1 cellular context compared by ENCODE assay signal in the genomic region with DNA sequence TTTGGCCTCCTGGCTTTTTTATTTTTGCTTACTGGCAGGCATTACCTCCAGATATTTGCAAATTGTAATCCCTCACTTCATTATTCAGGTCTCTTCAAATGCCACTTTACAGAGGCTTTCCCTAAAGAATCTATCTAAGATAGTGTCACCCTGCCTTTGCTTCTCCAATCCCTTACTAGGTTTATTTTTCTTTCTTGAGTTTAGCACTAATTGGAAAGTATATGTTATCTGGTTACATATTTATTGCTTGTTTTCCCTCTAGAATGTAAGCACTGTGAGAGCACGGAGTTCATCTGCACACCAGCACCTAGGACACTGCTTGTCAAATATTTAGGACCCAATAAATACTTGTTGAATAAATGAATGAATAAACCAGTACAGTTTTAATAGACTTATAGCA.
TF ChIP-seq lines count a peak whose summit lies in the region.

No MANE protein-coding gene starts in this region.

TF ChIP-seq in K562, 482 proteins besides CTCF, POLR2A, EP300 and RAD21:
- TF ChIP-seq, protein P1, sequence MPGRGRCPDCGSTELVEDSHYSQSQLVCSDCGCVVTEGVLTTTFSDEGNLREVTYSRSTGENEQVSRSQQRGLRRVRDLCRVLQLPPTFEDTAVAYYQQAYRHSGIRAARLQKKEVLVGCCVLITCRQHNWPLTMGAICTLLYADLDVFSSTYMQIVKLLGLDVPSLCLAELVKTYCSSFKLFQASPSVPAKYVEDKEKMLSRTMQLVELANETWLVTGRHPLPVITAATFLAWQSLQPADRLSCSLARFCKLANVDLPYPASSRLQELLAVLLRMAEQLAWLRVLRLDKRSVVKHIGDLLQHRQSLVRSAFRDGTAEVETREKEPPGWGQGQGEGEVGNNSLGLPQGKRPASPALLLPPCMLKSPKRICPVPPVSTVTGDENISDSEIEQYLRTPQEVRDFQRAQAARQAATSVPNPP (IDR thresholded peaks at IDR 0.05; ENCODE audit: borderline replicate concordance, insufficient read depth, insufficient read length), result no peak
- no peak for TF ChIP-seq PHTF2 (CRISPR knock-in tag; IDR thresholded peaks at IDR 0.05)
- no peak for TF ChIP-seq POU5F1 (IDR thresholded peaks at IDR 0.05; ENCODE audit: borderline replicate concordance, low read depth, low read length, partially characterized antibody)
- TF ChIP-seq, protein P2, sequence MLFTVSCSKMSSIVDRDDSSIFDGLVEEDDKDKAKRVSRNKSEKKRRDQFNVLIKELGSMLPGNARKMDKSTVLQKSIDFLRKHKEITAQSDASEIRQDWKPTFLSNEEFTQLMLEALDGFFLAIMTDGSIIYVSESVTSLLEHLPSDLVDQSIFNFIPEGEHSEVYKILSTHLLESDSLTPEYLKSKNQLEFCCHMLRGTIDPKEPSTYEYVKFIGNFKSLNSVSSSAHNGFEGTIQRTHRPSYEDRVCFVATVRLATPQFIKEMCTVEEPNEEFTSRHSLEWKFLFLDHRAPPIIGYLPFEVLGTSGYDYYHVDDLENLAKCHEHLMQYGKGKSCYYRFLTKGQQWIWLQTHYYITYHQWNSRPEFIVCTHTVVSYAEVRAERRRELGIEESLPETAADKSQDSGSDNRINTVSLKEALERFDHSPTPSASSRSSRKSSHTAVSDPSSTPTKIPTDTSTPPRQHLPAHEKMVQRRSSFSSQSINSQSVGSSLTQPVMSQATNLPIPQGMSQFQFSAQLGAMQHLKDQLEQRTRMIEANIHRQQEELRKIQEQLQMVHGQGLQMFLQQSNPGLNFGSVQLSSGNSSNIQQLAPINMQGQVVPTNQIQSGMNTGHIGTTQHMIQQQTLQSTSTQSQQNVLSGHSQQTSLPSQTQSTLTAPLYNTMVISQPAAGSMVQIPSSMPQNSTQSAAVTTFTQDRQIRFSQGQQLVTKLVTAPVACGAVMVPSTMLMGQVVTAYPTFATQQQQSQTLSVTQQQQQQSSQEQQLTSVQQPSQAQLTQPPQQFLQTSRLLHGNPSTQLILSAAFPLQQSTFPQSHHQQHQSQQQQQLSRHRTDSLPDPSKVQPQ (CRISPR knock-in tag; IDR thresholded peaks at IDR 0.05; ENCODE audit: borderline replicate concordance), result no peak
- no peak for TF ChIP-seq STAG1 (CRISPR knock-in tag; IDR thresholded peaks at IDR 0.05; ENCODE audit: borderline replicate concordance)
- no peak for TF ChIP-seq IRF2 (CRISPR knock-in tag; IDR thresholded peaks at IDR 0.05)
- no peak for TF ChIP-seq GATAD2A (IDR thresholded peaks at IDR 0.05)
- no peak for TF ChIP-seq CHCHD3 (CRISPR knock-in tag; IDR thresholded peaks at IDR 0.05)
- TF ChIP-seq DPF2 (IDR thresholded peaks at IDR 0.05), result no peak
